In the genomic region with DNA sequence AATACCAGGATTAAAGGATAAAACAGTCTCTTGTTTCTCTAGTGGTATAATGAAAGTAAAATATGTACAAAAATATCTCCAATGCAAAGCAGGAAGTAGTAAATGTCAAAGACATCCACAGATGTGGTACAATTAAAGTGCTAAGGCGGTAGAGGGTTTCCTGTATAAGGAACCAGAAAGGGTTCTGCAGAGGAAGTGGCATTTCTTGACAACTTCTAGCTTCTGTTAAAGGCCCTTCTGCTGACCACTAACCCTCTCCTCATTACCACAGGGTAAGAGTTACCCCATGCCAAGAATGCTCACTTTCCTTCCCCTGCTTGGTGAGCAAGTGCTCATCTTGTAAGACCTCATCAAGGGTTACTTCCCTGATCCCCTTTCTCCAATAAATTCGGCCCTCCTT, we compare ENCODE assay signal across 10 cellular contexts.
A peak's percentile ranks its signal among the peaks of the same experiment; 100 is the strongest.
DNase-seq lines count a peak whose midpoint lies in the region; ATAC-seq, FAIRE-seq and TF ChIP-seq lines count a peak whose summit lies in the region.
"Had no signal": no experiment of that assay in that cellular context is flagged by ENCODE, and none has a peak within 500 bp of the region (broad histone marks: within the 10 kb centered on the region; RNA-seq: fewer than 3 reads in every experiment).

No MANE protein-coding gene starts in this region.

- intact Hi-C loops in natural killer cell (cut with micrococcal nuclease): loop anchor here (2.0 kb wide), 2 partner anchors 36 to 418 kb away; no protein-coding TSS in a partner anchor

- H3K4me1 Mint-ChIP-seq in T-helper 1 cell treated with Interleukin-12 subunit alpha and Interleukin-12 subunit beta and Interleukin-4 antibody, amounts not matched to agents 30 μg/mL and 1 μg/mL, for 36 hours (ENCODE audit: low read depth): peaks cover 26% of the 10 kb centered on the region
- H3K4me1 Mint-ChIP-seq in natural killer cell (peaks cover 46 to 47% of the 10 kb centered on the region in 2 donors), mesothelial cell of epicardium (peaks cover 17% of the 10 kb centered on the region)

- H3K36me3 Mint-ChIP-seq in T-helper 1 cell treated with Interleukin-12 subunit alpha and Interleukin-12 subunit beta and Interleukin-4 antibody, amounts not matched to agents 30 μg/mL and 1 μg/mL, for 36 hours (ENCODE audit: low read depth): peaks cover 4% of the 10 kb centered on the region
- H3K36me3 Mint-ChIP-seq in natural killer cell (peaks cover 17% of the 10 kb centered on the region), mesothelial cell of epicardium (no peaks in the 10 kb centered on the region)

- H3K27ac Mint-ChIP-seq in T-helper 1 cell treated with Interleukin-12 subunit alpha and Interleukin-12 subunit beta and Interleukin-4 antibody, amounts not matched to agents 30 μg/mL and 1 μg/mL, for 36 hours: peak overlapping the region; percentile 2
- H3K27ac Mint-ChIP-seq in natural killer cell (peak overlapping the region; percentile 45 to 57), mesothelial cell of epicardium (no peak overlapping the region)
- H3K27ac Mint-ChIP-seq: dendritic cell treated with granulocyte-macrophage colony-stimulating factor and Interleukin-4, amounts not matched to agents 40 ng/mL and 50 ng/mL, for 4 days had no signal

- H3K27me3 Mint-ChIP-seq in T-helper 1 cell treated with Interleukin-12 subunit alpha and Interleukin-12 subunit beta and Interleukin-4 antibody, amounts not matched to agents 30 μg/mL and 1 μg/mL, for 36 hours (ENCODE audit: low read depth): peaks cover 32% of the 10 kb centered on the region
- peaks cover 12 to 17% of the 10 kb centered on the region in 2 donors for H3K27me3 Mint-ChIP-seq in natural killer cell (ENCODE audit: low read depth in 2 of 2)
- H3K27me3 Mint-ChIP-seq in mesothelial cell of epicardium (ENCODE audit: low read depth): no peaks in the 10 kb centered on the region
- H3K27me3 Mint-ChIP-seq: dendritic cell treated with granulocyte-macrophage colony-stimulating factor and Interleukin-4, amounts not matched to agents 40 ng/mL and 50 ng/mL, for 4 days had no signal

- TF ChIP-seq CTCF in natural killer cell (IDR thresholded peaks at IDR 0.05): no peak
- no peak for TF ChIP-seq CTCF in mesothelial cell of epicardium (IDR thresholded peaks at IDR 0.05; ENCODE audit: unreplicated experiment)

- ATAC-seq in HG03378 (IDR thresholded peaks at IDR 0.05; ENCODE audit: unreplicated experiment): peak; percentile 75
- peak; percentile 91 to 99 (median 92) for ATAC-seq in natural killer cell

- TF ChIP-seq POLR2A in GM12892 (IDR thresholded peaks at IDR 0.05; ENCODE audit: low read depth, low read length): no peak

- DNase-seq in EH (ENCODE audit: low read depth) (peak; percentile 32), natural killer cell (peak; percentile 26), GM12892 (ENCODE audit: insufficient read length) (no peak), mesothelial cell of epicardium (ENCODE audit: low spot score in 2 of 2, unreplicated experiment in 2 of 2) (no peak), iPS-NIHi11 (ENCODE audit: low spot score) (no peak)
- DNase-seq: DMS79 treated with DMSO at 0.1 percent for 48 hours, NCI-H2171 treated with DMSO at 0.1 percent for 48 hours had no signal

- peaks cover 13% of the 10 kb centered on the region for H3K9me3 Mint-ChIP-seq in T-helper 1 cell treated with Interleukin-12 subunit alpha and Interleukin-12 subunit beta and Interleukin-4 antibody, amounts not matched to agents 30 μg/mL and 1 μg/mL, for 36 hours
- H3K9me3 Mint-ChIP-seq in natural killer cell (no peaks in the 10 kb centered on the region), mesothelial cell of epicardium (peaks cover 9% of the 10 kb centered on the region)
- H3K9me3 Mint-ChIP-seq: dendritic cell treated with granulocyte-macrophage colony-stimulating factor and Interleukin-4, amounts not matched to agents 40 ng/mL and 50 ng/mL, for 4 days had no signal

- FAIRE-seq in GM12892 (lab: Jason Lieb, UNC): no peak

- H3K4me3 Mint-ChIP-seq in T-helper 1 cell treated with Interleukin-12 subunit alpha and Interleukin-12 subunit beta and Interleukin-4 antibody, amounts not matched to agents 30 μg/mL and 1 μg/mL, for 36 hours: peak overlapping the region; percentile 27
- H3K4me3 Mint-ChIP-seq in natural killer cell (peak overlapping the region; percentile 64), mesothelial cell of epicardium (no peak overlapping the region)
- H3K4me3 Mint-ChIP-seq: dendritic cell treated with granulocyte-macrophage colony-stimulating factor and Interleukin-4, amounts not matched to agents 40 ng/mL and 50 ng/mL, for 4 days had no signal

Comparison
In these comparisons a context has a peak if more than half of its experiments do, and no peak if none do; other contexts are left out.
1. DNase-seq: peak in EH (single experiment) and natural killer cell (single experiment); none in GM12892 (single experiment), mesothelial cell of epicardium (0 of 2) and iPS-NIHi11 (single experiment).